Comparison of ENCODE assay signal across 11 cellular contexts in the genomic region with DNA sequence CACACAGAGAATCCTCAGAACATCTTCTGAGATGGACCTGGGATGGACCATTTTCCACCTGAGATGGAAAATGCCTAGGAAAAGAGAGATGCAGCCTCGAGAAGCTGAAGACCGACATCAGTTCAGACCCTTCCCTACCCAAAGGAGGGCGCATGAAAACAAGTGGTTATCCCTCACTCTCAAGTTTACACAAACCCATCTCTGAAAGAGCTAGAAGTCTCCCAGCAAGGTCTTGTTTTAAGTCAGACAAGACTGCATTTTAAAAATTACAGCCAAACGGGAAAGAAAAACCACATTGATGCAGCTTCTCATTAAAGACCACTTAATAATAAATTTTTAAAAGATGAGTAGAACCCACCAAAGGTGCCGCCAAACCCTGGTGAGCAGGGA. TPM values are rescaled to one million over a fixed set of nuclear protein-coding genes. Genes with fewer than 3 reads are reported as not detected.
A peak's percentile ranks its signal among the peaks of the same experiment; 100 is the strongest.
DNase-seq lines count a peak whose midpoint lies in the region; ATAC-seq and TF ChIP-seq lines count a peak whose summit lies in the region.
"Had no signal": no experiment of that assay in that cellular context is flagged by ENCODE, and none has a peak within 500 bp of the region (broad histone marks: within the 10 kb centered on the region; RNA-seq: fewer than 3 reads in every experiment).

No MANE protein-coding gene starts in this region.

- peak overlapping the region; percentile 14 for H3K4me3 Mint-ChIP-seq in stimulated activated memory B cell treated with anti-CD40 and anti-IgM and Interleukin-4, amounts not matched to agents 10 μg/mL and 1 μg/mL and 100 μg/mL, for 72 hours

- peaks cover 13% of the 10 kb centered on the region for H3K4me1 Mint-ChIP-seq in stimulated activated memory B cell treated with anti-CD40 and anti-IgM and Interleukin-4, amounts not matched to agents 10 μg/mL and 1 μg/mL and 100 μg/mL, for 72 hours

- H2AFZ ChIP-seq in hepatocyte, result no peak overlapping the region

- peaks cover 42% of the 10 kb centered on the region for H3K79me2 ChIP-seq in hepatocyte

- 91% methylated on average over 5 of the region's 5 CpGs for WGBS in hepatocyte (ENCODE audit: low lambda C conversion rate, missing lambda C conversion rate)

- H3K36me3 Mint-ChIP-seq in stimulated activated memory B cell treated with anti-CD40 and anti-IgM and Interleukin-4, amounts not matched to agents 10 μg/mL and 1 μg/mL and 100 μg/mL, for 72 hours, result no peaks in the 10 kb centered on the region

- H3K9me3 Mint-ChIP-seq in stimulated activated memory B cell treated with anti-CD40 and anti-IgM and Interleukin-4, amounts not matched to agents 10 μg/mL and 1 μg/mL and 100 μg/mL, for 72 hours, result peaks cover 17% of the 10 kb centered on the region

- ATAC-seq in stimulated activated memory B cell treated with anti-CD40 and anti-IgM and Interleukin-4, amounts not matched to agents 10 μg/mL and 1 μg/mL and 100 μg/mL, for 72 hours, result no peak
- no peak for ATAC-seq in GM18519 (IDR thresholded peaks at IDR 0.05; ENCODE audit: low FRiP score, unreplicated experiment)

- H3K4me2 ChIP-seq in hepatocyte, result peak overlapping the region; percentile 88

- H3K27me3 Mint-ChIP-seq in stimulated activated memory B cell treated with anti-CD40 and anti-IgM and Interleukin-4, amounts not matched to agents 10 μg/mL and 1 μg/mL and 100 μg/mL, for 72 hours, result peaks cover 68% of the 10 kb centered on the region

- H3K4me3 ChIP-seq in hepatocyte, result peak overlapping the region; percentile 49
- H3K4me3 ChIP-seq: SJSA1 had no signal

- H3K27me3 ChIP-seq in hepatocyte, result no peaks in the 10 kb centered on the region

- H3K27ac ChIP-seq in VCaP, result peak overlapping the region; percentile 86
- H3K27ac ChIP-seq in hepatocyte, result peak overlapping the region; percentile 82
- H3K27ac ChIP-seq: SJSA1 had no signal

- no peaks in the 10 kb centered on the region for H3K36me3 ChIP-seq in hepatocyte (replicated peaks; ENCODE audit: insufficient read depth, low read depth)
- H3K36me3 ChIP-seq: SJSA1 had no signal

- no peaks in the 10 kb centered on the region for H3K9me2 ChIP-seq in hepatocyte (replicated peaks; ENCODE audit: insufficient read depth)

- TF ChIP-seq CTCF in VCaP (conservative IDR thresholded peaks at IDR 0.05) (no peak), hepatocyte (IDR thresholded peaks at IDR 0.05; ENCODE audit: poor library complexity) (no peak)

- H3K9me3 ChIP-seq in hepatocyte (ENCODE audit: low read depth), result no peaks in the 10 kb centered on the region
- H3K9me3 ChIP-seq: SJSA1 had no signal

- peak; percentile 57 for DNase-seq in DMS53 (lab: John Stamatoyannopoulos, UW)
- DNase-seq in DMS53 treated with DMSO at 0.1 percent for 48 hours (lab: John Stamatoyannopoulos, UW; ENCODE audit: unreplicated experiment), result no peak
- no peak for DNase-seq in hepatocyte (ENCODE audit: low spot score)
- DNase-seq in NCI-H1417 treated with DMSO at 0.1 percent for 48 hours (lab: John Stamatoyannopoulos, UW), result no peak
- DNase-seq in SIG-M5 treated with dmso at 0.1 percent for 504 hours (lab: John Stamatoyannopoulos, UW; ENCODE audit: unreplicated experiment), result no peak
- DNase-seq: effector CD8-positive, alpha-beta T cell; NCI-H1694 treated with DMSO at 0.1 percent for 48 hours had no signal

- H4K20me1 ChIP-seq in hepatocyte (ENCODE audit: insufficient read depth, poor library complexity, severe bottlenecking), result no peaks in the 10 kb centered on the region

- H3K27ac Mint-ChIP-seq in stimulated activated memory B cell treated with anti-CD40 and anti-IgM and Interleukin-4, amounts not matched to agents 10 μg/mL and 1 μg/mL and 100 μg/mL, for 72 hours, result no peak overlapping the region

- H3K4me1 ChIP-seq in hepatocyte (ENCODE audit: insufficient read depth), result peaks cover 11% of the 10 kb centered on the region
- H3K4me1 ChIP-seq: SJSA1 had no signal

RNA-seq across cellular contexts. Expression of a gene that starts 1.3 kb away (rescaled TPM):
- 8.8 and 14.5 TPM in 2 replicates for total RNA-seq in hepatocyte
- 5.2 and 10.6 TPM in 2 replicates for polyA plus RNA-seq in hepatocyte
